ENCODE assay signal across 8 cellular contexts in genomic region chr10:33143160-33143728, GRCh38.
DNase-seq lines count a peak whose midpoint lies in the region; ATAC-seq and TF ChIP-seq lines count a peak whose summit lies in the region.

No MANE protein-coding gene starts in this region.

- TF ChIP-seq EP300 in tibial nerve (IDR thresholded peaks at IDR 0.05) = no peak

- peaks cover 1% of the 10 kb centered on the region for H3K36me3 Mint-ChIP-seq in T-helper 1 cell treated with Interleukin-12 subunit alpha and Interleukin-12 subunit beta and Interleukin-4 antibody, amounts not matched to agents 30 μg/mL and 1 μg/mL, for 36 hours (ENCODE audit: low read depth)
- peaks cover 14% of the 10 kb centered on the region for H3K36me3 Mint-ChIP-seq in central memory CD8-positive, alpha-beta T cell (ENCODE audit: insufficient read depth)

- no peaks in the 10 kb centered on the region for H3K4me1 ChIP-seq in tibial nerve
- no peaks in the 10 kb centered on the region for H3K4me1 ChIP-seq in BE2C

- no peaks in the 10 kb centered on the region for H3K9me3 ChIP-seq in tibial nerve
- no peaks in the 10 kb centered on the region for H3K9me3 ChIP-seq in BE2C

- peaks cover 35% of the 10 kb centered on the region for H3K4me1 Mint-ChIP-seq in T-helper 1 cell treated with Interleukin-12 subunit alpha and Interleukin-12 subunit beta and Interleukin-4 antibody, amounts not matched to agents 30 μg/mL and 1 μg/mL, for 36 hours (ENCODE audit: low read depth)
- peaks cover 37% of the 10 kb centered on the region for H3K4me1 Mint-ChIP-seq in central memory CD8-positive, alpha-beta T cell

- peak overlapping the region; percentile 64 for H3K27ac Mint-ChIP-seq in T-helper 1 cell treated with Interleukin-12 subunit alpha and Interleukin-12 subunit beta and Interleukin-4 antibody, amounts not matched to agents 30 μg/mL and 1 μg/mL, for 36 hours
- peak overlapping the region; percentile 68 for H3K27ac Mint-ChIP-seq in central memory CD8-positive, alpha-beta T cell (ENCODE audit: low read depth)

- H3K4me3 ChIP-seq in tibial nerve (no peak overlapping the region), BE2C (ENCODE audit: low read depth, low read length) (no peak overlapping the region)

- H3K4me3 Mint-ChIP-seq in T-helper 1 cell treated with Interleukin-12 subunit alpha and Interleukin-12 subunit beta and Interleukin-4 antibody, amounts not matched to agents 30 μg/mL and 1 μg/mL, for 36 hours = peak overlapping the region; percentile 3
- no peak overlapping the region for H3K4me3 Mint-ChIP-seq in central memory CD8-positive, alpha-beta T cell

- no peak overlapping the region for H3K27ac ChIP-seq in tibial nerve

- no peaks in the 10 kb centered on the region for H3K27me3 Mint-ChIP-seq in T-helper 1 cell treated with Interleukin-12 subunit alpha and Interleukin-12 subunit beta and Interleukin-4 antibody, amounts not matched to agents 30 μg/mL and 1 μg/mL, for 36 hours (ENCODE audit: low read depth)
- no peaks in the 10 kb centered on the region for H3K27me3 Mint-ChIP-seq in central memory CD8-positive, alpha-beta T cell

- no peak for TF ChIP-seq POLR2A in tibial nerve (IDR thresholded peaks at IDR 0.05)

- H3K27me3 ChIP-seq in tibial nerve = no peaks in the 10 kb centered on the region
- H3K27me3 ChIP-seq in BE2C = no peaks in the 10 kb centered on the region

- TF ChIP-seq CTCF in tibial nerve (IDR thresholded peaks at IDR 0.05) (no peak), BE2C (IDR thresholded peaks at IDR 0.05; ENCODE audit: low read depth, low read length) (no peak)

- 56 to 68% methylated on average over 5 of the region's 5 CpGs for WGBS in tibial nerve, 2 donors

- no peaks in the 10 kb centered on the region for H3K36me3 ChIP-seq in tibial nerve
- no peaks in the 10 kb centered on the region for H3K36me3 ChIP-seq in BE2C

- peaks cover 4% of the 10 kb centered on the region for H3K9me3 Mint-ChIP-seq in T-helper 1 cell treated with Interleukin-12 subunit alpha and Interleukin-12 subunit beta and Interleukin-4 antibody, amounts not matched to agents 30 μg/mL and 1 μg/mL, for 36 hours
- H3K9me3 Mint-ChIP-seq in central memory CD8-positive, alpha-beta T cell = peaks cover 4% of the 10 kb centered on the region

- no peak for DNase-seq in central memory CD8-positive, alpha-beta T cell (ENCODE audit: low spot score in 2 of 2)
- DNase-seq in stimulated activated CD4-positive, alpha-beta T cell treated with anti-CD3 and anti-CD28 coated beads, Interleukin-2, amount 100 ng/mL, for 24 hours = peak; percentile 55 to 69
- no peak for DNase-seq in tibial nerve (ENCODE audit: low spot score in 2 of 2)
- no peak for DNase-seq in BE2C

- ATAC-seq in GM21360 (IDR thresholded peaks at IDR 0.05; ENCODE audit: unreplicated experiment) (peak; percentile 52), HG03039 (IDR thresholded peaks at IDR 0.05; ENCODE audit: unreplicated experiment) (no peak), HG03460 (IDR thresholded peaks at IDR 0.05; ENCODE audit: unreplicated experiment) (no peak)
- no peak for ATAC-seq in central memory CD8-positive, alpha-beta T cell (replicated peaks; ENCODE audit: extremely low read depth, poor library complexity, severe bottlenecking)

Comparison
In these comparisons a context has a peak if more than half of its experiments do, and no peak if none do; other contexts are left out.
1. DNase-seq: peak in stimulated activated CD4-positive, alpha-beta T cell treated with anti-CD3 and anti-CD28 coated beads, Interleukin-2, amount 100 ng/mL, for 24 hours (2 of 2); none in central memory CD8-positive, alpha-beta T cell (0 of 2), tibial nerve (0 of 2) and BE2C (single experiment).